In genomic region chrX:77962068-77962902, GRCh38 we compare ENCODE assay signal across 13 cellular contexts. TPM values are rescaled to one million over a fixed set of nuclear protein-coding genes. Genes with fewer than 3 reads are reported as not detected.
DNase-seq lines count a peak whose midpoint lies in the region; ATAC-seq lines count a peak whose summit lies in the region.
"Had no signal": no experiment of that assay in that cellular context is flagged by ENCODE, and none has a peak within 500 bp of the region (broad histone marks: within the 10 kb centered on the region; RNA-seq: fewer than 3 reads in every experiment).

No MANE protein-coding gene starts in this region.

- ATAC-seq in natural killer cell treated with Interleukin-12 subunit alpha and Interleukin-12 subunit beta and Interleukin-15 and Interleukin-18, amount 100 ng/mL, for 72 hours = peak in 1 of 2 donors; percentile 32
- ATAC-seq: stimulated activated memory B cell treated with anti-CD40 and anti-IgM and Interleukin-4, amounts not matched to agents 10 μg/mL and 1 μg/mL and 100 μg/mL, for 72 hours had no signal

- H3K9me3 Mint-ChIP-seq in T-helper 1 cell treated with Interleukin-12 subunit alpha and Interleukin-12 subunit beta and Interleukin-4 antibody, amounts not matched to agents 30 μg/mL and 1 μg/mL, for 36 hours = no peaks in the 10 kb centered on the region
- no peaks in the 10 kb centered on the region for H3K9me3 Mint-ChIP-seq in activated naive CD8-positive, alpha-beta T cell treated with anti-CD3 and anti-CD28 coated beads for 36 hours
- H3K9me3 Mint-ChIP-seq in natural killer cell treated with Interleukin-12 subunit alpha and Interleukin-12 subunit beta and Interleukin-15 and Interleukin-18, amount 100 ng/mL, for 72 hours = no peaks in the 10 kb centered on the region
- H3K9me3 Mint-ChIP-seq: stimulated activated memory B cell treated with anti-CD40 and anti-IgM and Interleukin-4, amounts not matched to agents 10 μg/mL and 1 μg/mL and 100 μg/mL, for 72 hours had no signal

- DNase-seq in EH (ENCODE audit: low read depth) (peak; percentile 18), DMS153 treated with DMSO at 0.1 percent for 48 hours (lab: John Stamatoyannopoulos, UW; ENCODE audit: unreplicated experiment) (no peak), NCI-H2107 (lab: John Stamatoyannopoulos, UW) (no peak), cardiac septum (ENCODE audit: low spot score) (no peak)
- no peak for DNase-seq in activated naive CD8-positive, alpha-beta T cell treated with anti-CD3 and anti-CD28 coated beads for 36 hours
- no peak for DNase-seq in natural killer cell treated with Interleukin-12 subunit alpha and Interleukin-12 subunit beta and Interleukin-15 and Interleukin-18, amount 100 ng/mL, for 72 hours (ENCODE audit: low spot score)
- DNase-seq: GOT3, MV-4-11, NCI-H524 treated with DMSO at 0.1 percent for 48 hours, WERI-Rb-1 had no signal

- H3K27ac Mint-ChIP-seq in T-helper 1 cell treated with Interleukin-12 subunit alpha and Interleukin-12 subunit beta and Interleukin-4 antibody, amounts not matched to agents 30 μg/mL and 1 μg/mL, for 36 hours = peak overlapping the region; percentile 94
- H3K27ac Mint-ChIP-seq in activated naive CD8-positive, alpha-beta T cell treated with anti-CD3 and anti-CD28 coated beads for 36 hours = peak overlapping the region; percentile 96
- peak overlapping the region; percentile 66 to 93 for H3K27ac Mint-ChIP-seq in natural killer cell treated with Interleukin-12 subunit alpha and Interleukin-12 subunit beta and Interleukin-15 and Interleukin-18, amount 100 ng/mL, for 72 hours
- H3K27ac Mint-ChIP-seq: stimulated activated memory B cell treated with anti-CD40 and anti-IgM and Interleukin-4, amounts not matched to agents 10 μg/mL and 1 μg/mL and 100 μg/mL, for 72 hours had no signal

- peak overlapping the region; percentile 82 for H3K4me3 Mint-ChIP-seq in T-helper 1 cell treated with Interleukin-12 subunit alpha and Interleukin-12 subunit beta and Interleukin-4 antibody, amounts not matched to agents 30 μg/mL and 1 μg/mL, for 36 hours
- H3K4me3 Mint-ChIP-seq in activated naive CD8-positive, alpha-beta T cell treated with anti-CD3 and anti-CD28 coated beads for 36 hours = peak overlapping the region; percentile 80
- H3K4me3 Mint-ChIP-seq in natural killer cell treated with Interleukin-12 subunit alpha and Interleukin-12 subunit beta and Interleukin-15 and Interleukin-18, amount 100 ng/mL, for 72 hours = peak overlapping the region; percentile 54
- H3K4me3 Mint-ChIP-seq: stimulated activated memory B cell treated with anti-CD40 and anti-IgM and Interleukin-4, amounts not matched to agents 10 μg/mL and 1 μg/mL and 100 μg/mL, for 72 hours had no signal

- H3K4me1 Mint-ChIP-seq in T-helper 1 cell treated with Interleukin-12 subunit alpha and Interleukin-12 subunit beta and Interleukin-4 antibody, amounts not matched to agents 30 μg/mL and 1 μg/mL, for 36 hours (ENCODE audit: low read depth) = peaks cover 34% of the 10 kb centered on the region
- H3K4me1 Mint-ChIP-seq in activated naive CD8-positive, alpha-beta T cell treated with anti-CD3 and anti-CD28 coated beads for 36 hours = peaks cover 40% of the 10 kb centered on the region
- H3K4me1 Mint-ChIP-seq in natural killer cell treated with Interleukin-12 subunit alpha and Interleukin-12 subunit beta and Interleukin-15 and Interleukin-18, amount 100 ng/mL, for 72 hours (ENCODE audit: low read depth in 2 of 2) = peaks cover 26 to 27% of the 10 kb centered on the region in 2 donors

- intact Hi-C loops in cardiac septum (cut with DNase I) = no loop called here

- no peaks in the 10 kb centered on the region for H3K27me3 Mint-ChIP-seq in T-helper 1 cell treated with Interleukin-12 subunit alpha and Interleukin-12 subunit beta and Interleukin-4 antibody, amounts not matched to agents 30 μg/mL and 1 μg/mL, for 36 hours (ENCODE audit: low read depth)
- H3K27me3 Mint-ChIP-seq in activated naive CD8-positive, alpha-beta T cell treated with anti-CD3 and anti-CD28 coated beads for 36 hours = no peaks in the 10 kb centered on the region
- H3K27me3 Mint-ChIP-seq in natural killer cell treated with Interleukin-12 subunit alpha and Interleukin-12 subunit beta and Interleukin-15 and Interleukin-18, amount 100 ng/mL, for 72 hours = no peaks in the 10 kb centered on the region
- H3K27me3 Mint-ChIP-seq: stimulated activated memory B cell treated with anti-CD40 and anti-IgM and Interleukin-4, amounts not matched to agents 10 μg/mL and 1 μg/mL and 100 μg/mL, for 72 hours had no signal

- peaks cover 4% of the 10 kb centered on the region for H3K36me3 Mint-ChIP-seq in T-helper 1 cell treated with Interleukin-12 subunit alpha and Interleukin-12 subunit beta and Interleukin-4 antibody, amounts not matched to agents 30 μg/mL and 1 μg/mL, for 36 hours (ENCODE audit: low read depth)
- H3K36me3 Mint-ChIP-seq in activated naive CD8-positive, alpha-beta T cell treated with anti-CD3 and anti-CD28 coated beads for 36 hours = peaks cover 21% of the 10 kb centered on the region
- H3K36me3 Mint-ChIP-seq in natural killer cell treated with Interleukin-12 subunit alpha and Interleukin-12 subunit beta and Interleukin-15 and Interleukin-18, amount 100 ng/mL, for 72 hours = no peaks in the 10 kb centered on the region

RNA-seq across cellular contexts. Expression of gene PGAM4, which starts 7.2 kb away (rescaled TPM):
- under 1 TPM in 1 of 2 experiments, not detected in 1; 0.92 TPM for total RNA-seq in activated naive CD8-positive, alpha-beta T cell treated with anti-CD3 and anti-CD28 coated beads for 36 hours
- not detected for total RNA-seq in natural killer cell treated with Interleukin-12 subunit alpha and Interleukin-12 subunit beta and Interleukin-15 and Interleukin-18, amount 100 ng/mL, for 72 hours
- total RNA-seq in cardiac septum = not detected
- total RNA-seq: liver had no signal

RNA-seq across cellular contexts. Expression of gene ATP7A, which starts 51.8 kb away (rescaled TPM):
- total RNA-seq in activated naive CD8-positive, alpha-beta T cell treated with anti-CD3 and anti-CD28 coated beads for 36 hours = 1 to 10 TPM; 6.4 to 7.0 TPM
- total RNA-seq in natural killer cell treated with Interleukin-12 subunit alpha and Interleukin-12 subunit beta and Interleukin-15 and Interleukin-18, amount 100 ng/mL, for 72 hours = 10 to 100 TPM in 1 of 2 donors, 1 to 10 TPM in 1; 7.0 to 12.1 TPM
- total RNA-seq in cardiac septum = 6.6 TPM
